In the genomic region with DNA sequence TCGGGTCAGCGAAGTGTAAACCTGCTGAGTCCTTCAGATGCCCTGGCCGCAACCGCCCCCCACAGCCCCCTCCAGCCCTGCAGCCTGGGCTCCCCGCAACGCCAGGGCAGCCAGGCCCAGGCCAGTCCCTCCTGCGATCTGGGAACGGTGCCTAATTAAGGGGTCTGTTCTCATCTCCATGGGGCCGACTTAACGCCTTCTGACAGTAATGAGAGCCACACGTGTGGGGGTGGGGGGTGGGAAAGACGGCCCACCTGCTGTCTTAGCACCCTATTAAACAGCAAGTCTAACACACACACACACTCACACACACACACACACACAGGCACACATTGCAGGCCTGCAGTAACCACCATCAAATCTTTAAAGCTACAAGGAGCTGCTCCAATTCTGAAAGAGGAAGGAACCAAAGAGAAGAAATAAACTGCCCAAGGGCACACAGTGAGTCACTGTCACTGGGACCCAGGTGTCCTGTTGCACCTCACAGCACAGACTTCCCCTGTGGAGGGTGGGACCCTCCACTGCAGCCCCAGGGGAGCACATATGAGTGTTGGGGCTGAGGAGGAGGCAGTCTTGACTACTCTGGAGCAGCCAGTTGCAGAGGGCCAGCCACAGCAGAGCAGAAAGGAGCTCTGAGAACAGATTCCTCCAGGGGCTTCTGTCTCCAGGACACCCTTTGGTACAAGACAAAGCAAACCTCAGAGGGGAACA, we compare ENCODE assay signal across 11 cellular contexts. TPM values are rescaled to one million over a fixed set of nuclear protein-coding genes. Genes with fewer than 3 reads are reported as not detected.
A peak's percentile ranks its signal among the peaks of the same experiment; 100 is the strongest.
DNase-seq lines count a peak whose midpoint lies in the region; ATAC-seq and TF ChIP-seq lines count a peak whose summit lies in the region.
"Had no signal": no experiment of that assay in that cellular context is flagged by ENCODE, and none has a peak within 500 bp of the region (broad histone marks: within the 10 kb centered on the region; RNA-seq: fewer than 3 reads in every experiment).

No MANE protein-coding gene starts in this region.

- TF ChIP-seq CTCF in GM12864 (IDR thresholded peaks at IDR 0.05; ENCODE audit: low read depth, low read length, missing control alignments): no peak
- no peak for TF ChIP-seq CTCF in CD14-positive monocyte (IDR thresholded peaks at IDR 0.05)
- TF ChIP-seq CTCF in testis (IDR thresholded peaks at IDR 0.05): no peak
- TF ChIP-seq CTCF in dorsolateral prefrontal cortex (IDR thresholded peaks at IDR 0.05 in 54 of 56, conservative IDR thresholded peaks at IDR 0.05 in 2 of 56; ENCODE audit: low read depth in 1 of 56, partially characterized antibody in 56 of 56): no peak

- H3K9me3 ChIP-seq in testis: no peaks in the 10 kb centered on the region
- H3K9me3 ChIP-seq: MG63, neutrophil had no signal

- H3K36me3 ChIP-seq in testis (ENCODE audit: low read depth, missing control alignments): no peaks in the 10 kb centered on the region
- H3K36me3 ChIP-seq: MG63, neutrophil had no signal

- H3K4me1 Mint-ChIP-seq in CD14-positive monocyte: peaks cover 20% of the 10 kb centered on the region

- ATAC-seq in GM21723 (IDR thresholded peaks at IDR 0.05; ENCODE audit: unreplicated experiment): peak; percentile 28

- peak overlapping the region in 2 of 7 donors; percentile 30 to 55 for H3K27ac Mint-ChIP-seq in CD14-positive monocyte

- intact Hi-C loops in CD14-positive monocyte (cut with micrococcal nuclease): no loop called here
- intact Hi-C loops in testis (cut with DNase I; ENCODE audit: low total_unique reads): no loop called here
- intact Hi-C loops in dorsolateral prefrontal cortex (cut with DNase I): no loop called here

- no peaks in the 10 kb centered on the region for H3K4me1 ChIP-seq in testis

- peaks cover 0 to 4% (median 0%) of the 10 kb centered on the region in 7 donors for H3K9me3 Mint-ChIP-seq in CD14-positive monocyte

- TF ChIP-seq POLR2A in testis (IDR thresholded peaks at IDR 0.05): no peak

- WGBS in testis, 2 donors: 59 to 75% methylated on average over 9 to 12 of the region's 12 CpGs

- H3K27me3 ChIP-seq in testis: no peaks in the 10 kb centered on the region
- peaks cover 0 to 9% (median 0%) of the 10 kb centered on the region in 45 donors for H3K27me3 ChIP-seq in dorsolateral prefrontal cortex
- H3K27me3 ChIP-seq: MG63 had no signal

- H3K27me3 Mint-ChIP-seq in CD14-positive monocyte (ENCODE audit: low read depth in 3 of 3): peaks cover 12 to 17% (median 15%) of the 10 kb centered on the region in 3 donors

- H3K4me3 Mint-ChIP-seq in CD14-positive monocyte: no peak overlapping the region

- H3K36me3 Mint-ChIP-seq in CD14-positive monocyte: no peaks in the 10 kb centered on the region

- DNase-seq in GM12864 (ENCODE audit: low read depth) (peak; percentile 61), NCI-H2227 (lab: John Stamatoyannopoulos, UW; ENCODE audit: unreplicated experiment) (peak; percentile 37), left kidney (ENCODE audit: low read depth, low spot score) (peak; percentile 52), GF-D8 (lab: John Stamatoyannopoulos, UW) (no peak), CD14-positive monocyte (ENCODE audit: low spot score) (no peak), testis (no peak), dorsolateral prefrontal cortex (no peak)
- DNase-seq: activated gamma-delta T cell, MG63 had no signal

- H3K4me3 ChIP-seq in GM12864 (ENCODE audit: low read depth, low read length): no peak overlapping the region
- H3K4me3 ChIP-seq in testis: no peak overlapping the region
- no peak overlapping the region for H3K4me3 ChIP-seq in dorsolateral prefrontal cortex
- H3K4me3 ChIP-seq: MG63 had no signal

- H3K27ac ChIP-seq in testis (no peak overlapping the region), dorsolateral prefrontal cortex (no peak overlapping the region)
- H3K27ac ChIP-seq: neutrophil had no signal

RNA-seq across cellular contexts. Expression of gene HES1, which starts 31.8 kb away (rescaled TPM):
- under 1 TPM; 0.17 to 0.26 TPM for polyA plus RNA-seq in CD14-positive monocyte
- 10 to 100 TPM; 38.9 to 41.1 TPM for total RNA-seq in testis
- polyA plus RNA-seq in testis (ENCODE audit: insufficient read depth, low read depth, low replicate concordance): 17.5 TPM
- total RNA-seq in dorsolateral prefrontal cortex: 10 to 100 TPM in 95 of 120 experiments, 1 to 10 TPM in 25; 5.0 to 46.3 (median 12.7) TPM

Comparison
In these comparisons a context has a peak if more than half of its experiments do, and no peak if none do; other contexts are left out.
1. DNase-seq: peak in GM12864 (single experiment), NCI-H2227 (single experiment) and left kidney (single experiment); none in GF-D8 (single experiment), CD14-positive monocyte (single experiment), testis (single experiment) and dorsolateral prefrontal cortex (0 of 10).